9 cellular contexts compared by ENCODE assay signal in genomic region chr19:54464624-54465266, GRCh38. TPM values are rescaled to one million over a fixed set of nuclear protein-coding genes. Genes with fewer than 3 reads are reported as not detected.
DNase-seq lines count a peak whose midpoint lies in the region; ATAC-seq and TF ChIP-seq lines count a peak whose summit lies in the region.
"Had no signal": no experiment of that assay in that cellular context is flagged by ENCODE, and none has a peak within 500 bp of the region (broad histone marks: within the 10 kb centered on the region; RNA-seq: fewer than 3 reads in every experiment).

No MANE protein-coding gene starts in this region.

- peak; percentile 85 for DNase-seq in AG08395 (ENCODE audit: low spot score)
- DNase-seq in NCI-H226, result peak; percentile 93
- DNase-seq in activated CD4-positive, alpha-beta T cell treated with anti-CD3 and anti-CD28 coated beads for 36 hours, result peak; percentile 93
- DNase-seq in coronary artery (ENCODE audit: low spot score), result peak; percentile 95
- DNase-seq in left lobe of liver (ENCODE audit: low spot score), result peak; percentile 93
- peak; percentile 50 for DNase-seq in stimulated activated CD4-positive, alpha-beta T cell treated with anti-CD3 and anti-CD28 coated beads, Interleukin-2, amount 100 ng/mL, for 4 hours (ENCODE audit: low read depth)

- H3K27ac ChIP-seq in coronary artery, result peak overlapping the region; percentile 88 to 100

- H3K27me3 Mint-ChIP-seq in activated CD4-positive, alpha-beta T cell treated with anti-CD3 and anti-CD28 coated beads for 36 hours, result peaks cover 17% of the 10 kb centered on the region

- H3K4me3 ChIP-seq in coronary artery, result peak overlapping the region; percentile 90

- peak overlapping the region; percentile 91 for H3K27ac Mint-ChIP-seq in activated CD4-positive, alpha-beta T cell treated with anti-CD3 and anti-CD28 coated beads for 36 hours

- peaks cover 2% of the 10 kb centered on the region for H3K9me3 Mint-ChIP-seq in activated CD4-positive, alpha-beta T cell treated with anti-CD3 and anti-CD28 coated beads for 36 hours (ENCODE audit: low read depth)

- CTCF ChIA-PET in activated CD4-positive, alpha-beta T cell treated with anti-CD3 and anti-CD28 coated beads for 36 hours (lab: Charles Lee), result no interaction called here

- H3K4me1 Mint-ChIP-seq in activated CD4-positive, alpha-beta T cell treated with anti-CD3 and anti-CD28 coated beads for 36 hours, result peaks cover 20% of the 10 kb centered on the region

- H3K4me3 Mint-ChIP-seq in activated CD4-positive, alpha-beta T cell treated with anti-CD3 and anti-CD28 coated beads for 36 hours, result peak overlapping the region; percentile 80

- intact Hi-C loops in activated CD4-positive, alpha-beta T cell treated with anti-CD3 and anti-CD28 coated beads for 36 hours (cut with DNase I, micrococcal nuclease), result loop anchor here (1.0 to 10.0 kb wide), 16 partner anchors 15 to 1270 kb away; partner anchors contain the start of genes DNAAF3 (in 1 of the 2), HSPBP1 (in 1 of the 2), LENG1 (in 1 of the 2) and LENG8 (in 1 of the 2)

- no peak for TF ChIP-seq CTCF in coronary artery (IDR thresholded peaks at IDR 0.05)

- H3K36me3 Mint-ChIP-seq in activated CD4-positive, alpha-beta T cell treated with anti-CD3 and anti-CD28 coated beads for 36 hours (ENCODE audit: low read depth), result peaks cover 11% of the 10 kb centered on the region

- POLR2A ChIA-PET in activated CD4-positive, alpha-beta T cell treated with anti-CD3 and anti-CD28 coated beads for 36 hours (lab: Charles Lee), result no interaction called here

- ATAC-seq in HG03039 (IDR thresholded peaks at IDR 0.05; ENCODE audit: unreplicated experiment) (peak; percentile 35), left lobe of liver (peak; percentile 66)
- peak; percentile 37 for ATAC-seq in activated CD4-positive, alpha-beta T cell treated with anti-CD3 and anti-CD28 coated beads for 36 hours

- peak; percentile 82 for TF ChIP-seq POLR2A in GM18526 (IDR thresholded peaks at IDR 0.05; ENCODE audit: extremely low read depth, insufficient read length)

RNA-seq across cellular contexts. Expression of gene LENG9, which starts 1.2 kb away (rescaled TPM):
- 1 to 10 TPM; 5.0 to 5.1 TPM for total RNA-seq in activated CD4-positive, alpha-beta T cell treated with anti-CD3 and anti-CD28 coated beads for 36 hours
- total RNA-seq in left lobe of liver, result 2.2 TPM

RNA-seq across cellular contexts. Expression of gene CDC42EP5, which starts 8.4 kb away (rescaled TPM):
- under 1 TPM in 1 of 2 experiments, not detected in 1; 0.55 TPM for total RNA-seq in activated CD4-positive, alpha-beta T cell treated with anti-CD3 and anti-CD28 coated beads for 36 hours
- total RNA-seq in left lobe of liver, result 2.4 TPM
- total RNA-seq: T-helper 1 cell treated with Interleukin-12 subunit alpha and Interleukin-12 subunit beta and Interleukin-4 antibody, amounts not matched to agents 30 ng/mL and 1 ng/mL, for 36 hours had no signal

RNA-seq across cellular contexts. Expression of gene LENG8, which starts 15.7 kb away (rescaled TPM):
- 100 to 1,000 TPM; 156 to 221 TPM for total RNA-seq in activated CD4-positive, alpha-beta T cell treated with anti-CD3 and anti-CD28 coated beads for 36 hours
- total RNA-seq in left lobe of liver, result 57.8 TPM

RNA-seq across cellular contexts. Expression of gene LAIR2, which starts 37.9 kb away (rescaled TPM):
- 1 to 10 TPM; 3.7 to 5.1 TPM for total RNA-seq in activated CD4-positive, alpha-beta T cell treated with anti-CD3 and anti-CD28 coated beads for 36 hours
- total RNA-seq in left lobe of liver, result not detected

RNA-seq across cellular contexts. Expression of gene TTYH1, which starts 49.5 kb away (rescaled TPM):
- total RNA-seq in activated CD4-positive, alpha-beta T cell treated with anti-CD3 and anti-CD28 coated beads for 36 hours, result under 1 TPM; 0.19 to 0.59 TPM
- 0.33 TPM for total RNA-seq in left lobe of liver

Comparison
In these comparisons a context has a peak if more than half of its experiments do, and no peak if none do; other contexts are left out.
1. Peak in every context shown above with its lines: DNase-seq, ATAC-seq, H3K4me3 ChIP-seq and H3K27ac ChIP-seq.